In the genomic region with DNA sequence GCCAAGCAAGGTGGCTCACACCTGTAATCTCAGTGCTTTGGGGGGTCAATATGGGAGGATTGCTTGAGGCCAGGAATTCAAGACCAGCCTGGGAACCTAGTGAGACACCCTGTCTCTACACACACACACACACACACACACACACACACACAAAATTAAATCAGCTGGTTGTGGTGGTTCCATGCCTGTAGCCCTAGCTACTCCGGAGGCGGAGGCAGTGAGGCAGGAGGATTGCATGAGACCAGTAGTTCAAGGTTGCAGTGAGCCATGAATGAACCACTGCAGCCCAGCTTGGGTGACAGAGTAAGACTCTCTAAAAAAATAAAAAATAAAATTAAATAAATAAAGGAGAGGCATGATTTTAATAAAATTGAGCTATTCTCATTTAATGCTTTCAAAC, we compare ENCODE assay signal across 14 cellular contexts.
"Had no signal": no experiment of that assay in that cellular context is flagged by ENCODE, and none has a peak within 500 bp of the region (broad histone marks: within the 10 kb centered on the region; RNA-seq: fewer than 3 reads in every experiment).

No MANE protein-coding gene starts in this region.

- H3K27ac ChIP-seq: heart right ventricle, neutrophil, testis, tibial nerve had no signal

- H3K36me3 Mint-ChIP-seq: naive B cell had no signal

- DNase-seq: effector memory CD4-positive, alpha-beta T cell; heart right ventricle; hypothalamus; kidney glomerular epithelial cell; mesendoderm; naive B cell; testis had no signal

- H3K4me3 ChIP-seq: heart right ventricle, testis, tibial nerve had no signal

- H3K9me3 ChIP-seq: heart right ventricle, neutrophil, testis, tibial nerve had no signal

- H3K36me3 ChIP-seq: neutrophil had no signal

- ATAC-seq: esophagus mucosa, heart right ventricle, sciatic nerve had no signal

- H3K4me3 Mint-ChIP-seq: nephron; stimulated activated naive CD8-positive, alpha-beta T cell treated with anti-CD3 and anti-CD28 coated beads, Interleukin-15, Interleukin-2, amounts not matched to agents 100 ng/mL and 50 ng/mL, for 24 hours had no signal

- H3K27me3 Mint-ChIP-seq: naive B cell; progenitor cell of endocrine pancreas; stimulated activated naive CD8-positive, alpha-beta T cell treated with anti-CD3 and anti-CD28 coated beads, Interleukin-15, Interleukin-2, amounts not matched to agents 100 ng/mL and 50 ng/mL, for 24 hours had no signal

- H3K9me3 Mint-ChIP-seq: naive B cell; nephron; stimulated activated naive CD8-positive, alpha-beta T cell treated with anti-CD3 and anti-CD28 coated beads, Interleukin-15, Interleukin-2, amounts not matched to agents 100 ng/mL and 50 ng/mL, for 24 hours had no signal

- H3K27ac Mint-ChIP-seq: nephron; progenitor cell of endocrine pancreas; stimulated activated naive CD8-positive, alpha-beta T cell treated with anti-CD3 and anti-CD28 coated beads, Interleukin-15, Interleukin-2, amounts not matched to agents 100 ng/mL and 50 ng/mL, for 24 hours had no signal

- H3K27me3 ChIP-seq: heart right ventricle, neutrophil, testis, tibial nerve had no signal
